Comparison of ENCODE assay signal across 8 cellular contexts in the genomic region with DNA sequence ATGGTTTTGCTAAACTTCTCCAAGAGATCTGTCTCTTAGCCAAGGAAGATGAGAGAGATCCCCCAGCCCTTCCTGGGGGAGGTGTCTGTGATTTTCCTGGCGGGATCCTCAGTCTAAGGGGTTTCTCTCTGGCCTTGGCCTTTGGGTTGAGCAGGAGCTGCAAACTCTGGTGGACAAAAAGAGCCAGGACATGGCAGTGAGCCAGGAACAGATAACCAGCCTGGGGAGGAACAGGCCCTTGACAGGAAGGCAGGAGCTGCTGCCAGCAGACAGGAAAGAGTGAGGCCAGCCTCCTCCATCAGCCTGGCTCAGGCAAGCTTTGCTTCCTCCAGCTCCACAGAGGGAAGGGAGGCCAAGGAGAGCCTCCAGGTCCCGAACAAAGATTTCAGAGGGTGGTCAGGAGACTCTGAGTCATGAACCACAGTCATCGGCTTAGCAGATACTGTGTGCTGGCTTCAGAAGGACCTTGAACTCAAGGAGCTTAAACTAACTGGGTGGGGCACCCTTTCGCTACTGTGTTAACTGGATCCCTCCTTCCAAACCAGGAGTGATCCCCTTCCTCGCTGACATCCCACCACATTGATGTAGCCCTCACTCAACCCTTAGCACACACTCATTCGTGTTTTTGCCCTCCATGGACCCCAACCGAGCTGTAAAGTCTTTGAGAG. TPM values are rescaled to one million over a fixed set of nuclear protein-coding genes. Genes with fewer than 3 reads are reported as not detected.
DNase-seq lines count a peak whose midpoint lies in the region; ATAC-seq and TF ChIP-seq lines count a peak whose summit lies in the region.

No MANE protein-coding gene starts in this region.

- POLR2A ChIA-PET in activated CD4-positive, alpha-beta T cell treated with anti-CD3 and anti-CD28 coated beads for 36 hours (lab: Charles Lee), result interaction anchor here (0.6 to 1.6 kb wide), 8 partner anchors 11 to 224 kb away, joined by 3 to 18 read pairs (median 6); a partner anchor contains a TSS

- DNase-seq in activated CD4-positive, alpha-beta T cell treated with anti-CD3 and anti-CD28 coated beads for 36 hours, result peak; percentile 68
- DNase-seq in activated CD4-positive, alpha-beta T cell treated with anti-CD3 and anti-CD28 coated beads for 1 hour, result no peak
- DNase-seq in SK-MEL-5 (ENCODE audit: low read depth, low spot score), result peak; percentile 58
- peak; percentile 91 for DNase-seq in erythroblast (lab: John Stamatoyannopoulos, UW)
- peak; percentile 95 for DNase-seq in osteoblast (ENCODE audit: insufficient read length, low spot score, missing footprints)
- DNase-seq in NCI-H2081 treated with DMSO at 0.1 percent for 48 hours (lab: John Stamatoyannopoulos, UW), result no peak

- H3K4me1 ChIP-seq in osteoblast (ENCODE audit: insufficient read depth, low read length), result peaks cover 25% of the 10 kb centered on the region

- H3K27me3 ChIP-seq in osteoblast (ENCODE audit: insufficient read depth, low read length), result no peaks in the 10 kb centered on the region

- TF ChIP-seq CTCF in osteoblast (IDR thresholded peaks at IDR 0.05; ENCODE audit: extremely low read depth, low read depth, low read length), result no peak

- no peaks in the 10 kb centered on the region for H4K20me1 ChIP-seq in osteoblast (ENCODE audit: insufficient read depth, low read length)

- H3K27me3 Mint-ChIP-seq in activated CD4-positive, alpha-beta T cell treated with anti-CD3 and anti-CD28 coated beads for 36 hours, result no peaks in the 10 kb centered on the region

- peaks cover 74% of the 10 kb centered on the region for H3K4me1 Mint-ChIP-seq in activated CD4-positive, alpha-beta T cell treated with anti-CD3 and anti-CD28 coated beads for 36 hours

- no peaks in the 10 kb centered on the region for H3K79me2 ChIP-seq in osteoblast (ENCODE audit: insufficient read depth, low read length)

- in situ Hi-C loops in SK-MEL-5 (cut with HindIII; ENCODE audit: low pct_unique_long_range_greater_than_20kb, low sequenced_read_pairs), result no loop called here

- H3K4me2 ChIP-seq in osteoblast (ENCODE audit: insufficient read depth, low read length), result no peak overlapping the region

- TF ChIP-seq POLR2A in erythroblast (IDR thresholded peaks at IDR 0.05; ENCODE audit: low read length), result peak; percentile 49

- peak overlapping the region; percentile 72 for H2AFZ ChIP-seq in osteoblast (ENCODE audit: low read length)

- intact Hi-C loops in activated CD4-positive, alpha-beta T cell treated with anti-CD3 and anti-CD28 coated beads for 36 hours (cut with DNase I, micrococcal nuclease), result no loop called here

- peak; percentile 26 for ATAC-seq in activated CD4-positive, alpha-beta T cell treated with anti-CD3 and anti-CD28 coated beads for 36 hours
- ATAC-seq in HG03342 (IDR thresholded peaks at IDR 0.05; ENCODE audit: unreplicated experiment), result no peak
- no peak for ATAC-seq in HG03196 (IDR thresholded peaks at IDR 0.05; ENCODE audit: unreplicated experiment)

- H3K9me3 ChIP-seq in osteoblast (ENCODE audit: low read depth, low read length), result no peaks in the 10 kb centered on the region

- no peaks in the 10 kb centered on the region for H3K36me3 Mint-ChIP-seq in activated CD4-positive, alpha-beta T cell treated with anti-CD3 and anti-CD28 coated beads for 36 hours (ENCODE audit: low read depth)

- H3K27ac ChIP-seq in osteoblast (ENCODE audit: low read depth, low read length), result peak overlapping the region; percentile 75

- CTCF ChIA-PET in activated CD4-positive, alpha-beta T cell treated with anti-CD3 and anti-CD28 coated beads for 36 hours (lab: Charles Lee), result interaction anchor here (0.5 to 1.8 kb wide), 10 partner anchors 10 to 191 kb away, joined by 3 to 22 read pairs (median 3); no protein-coding TSS in a partner anchor

- H3K4me3 Mint-ChIP-seq in activated CD4-positive, alpha-beta T cell treated with anti-CD3 and anti-CD28 coated beads for 36 hours, result peak overlapping the region; percentile 9

- peak overlapping the region; percentile 89 for H3K27ac Mint-ChIP-seq in activated CD4-positive, alpha-beta T cell treated with anti-CD3 and anti-CD28 coated beads for 36 hours

- no peaks in the 10 kb centered on the region for H3K36me3 ChIP-seq in osteoblast (ENCODE audit: insufficient read depth, low read length)

- no peak overlapping the region for H3K4me3 ChIP-seq in osteoblast (ENCODE audit: insufficient read depth, low read length)

- H3K9me3 Mint-ChIP-seq in activated CD4-positive, alpha-beta T cell treated with anti-CD3 and anti-CD28 coated beads for 36 hours (ENCODE audit: low read depth), result no peaks in the 10 kb centered on the region

RNA-seq across cellular contexts. Expression of a gene that starts 34.7 kb away (rescaled TPM):
- total RNA-seq in activated CD4-positive, alpha-beta T cell treated with anti-CD3 and anti-CD28 coated beads for 36 hours, result 1,000 to 10,000 TPM in 1 of 2 experiments, 100 to 1,000 TPM in 1; 750 to 1,039 TPM
- total RNA-seq in SK-MEL-5 (2014; rRNA removed; shearing (Covaris generic)), result 192 and 197 TPM in 2 replicates
- 186 and 211 TPM in 2 replicates for polyA plus RNA-seq in SK-MEL-5 (2015; cell fraction: cytosol; rRNA removed)
- polyA plus RNA-seq in SK-MEL-5 (2015; cell fraction: nucleus; rRNA removed), result 215 and 235 TPM in 2 replicates
- 366 and 522 TPM in 2 replicates for total RNA-seq in osteoblast

RNA-seq across cellular contexts. Expression of a gene that starts 46.3 kb away (rescaled TPM):
- total RNA-seq in activated CD4-positive, alpha-beta T cell treated with anti-CD3 and anti-CD28 coated beads for 36 hours, result 10 to 100 TPM; 19.7 to 21.9 TPM
- total RNA-seq in SK-MEL-5 (2014; rRNA removed; shearing (Covaris generic)), result 30.2 and 32.0 TPM in 2 replicates
- 28.5 and 30.8 TPM in 2 replicates for polyA plus RNA-seq in SK-MEL-5 (2015; cell fraction: cytosol; rRNA removed)
- 16.8 and 26.4 TPM in 2 replicates for polyA plus RNA-seq in SK-MEL-5 (2015; cell fraction: nucleus; rRNA removed)
- 48.0 and 52.5 TPM in 2 replicates for total RNA-seq in osteoblast

Comparison
In these comparisons a context has a peak if more than half of its experiments do, and no peak if none do; other contexts are left out.
1. DNase-seq: peak in activated CD4-positive, alpha-beta T cell treated with anti-CD3 and anti-CD28 coated beads for 36 hours (single experiment), SK-MEL-5 (single experiment), erythroblast (2 of 2) and osteoblast (single experiment); none in activated CD4-positive, alpha-beta T cell treated with anti-CD3 and anti-CD28 coated beads for 1 hour (single experiment) and NCI-H2081 treated with DMSO at 0.1 percent for 48 hours (single experiment).